10 cellular contexts compared by ENCODE assay signal in genomic region chr17:981292-981658, GRCh38. TPM values are rescaled to one million over a fixed set of nuclear protein-coding genes. Genes with fewer than 3 reads are reported as not detected.
DNase-seq lines count a peak whose midpoint lies in the region; ATAC-seq and TF ChIP-seq lines count a peak whose summit lies in the region.
"Had no signal": no experiment of that assay in that cellular context is flagged by ENCODE, and none has a peak within 500 bp of the region (broad histone marks: within the 10 kb centered on the region; RNA-seq: fewer than 3 reads in every experiment).

No MANE protein-coding gene starts in this region.

- peak overlapping the region; percentile 91; the same call in 1 of the 2 replicates for H3K27ac ChIP-seq in RWPE1
- H3K27ac ChIP-seq: hepatocyte, lower lobe of right lung had no signal

- CTCF ChIA-PET in RWPE1 (lab: Yijun Ruan, JAX) = interaction anchor here (0.5 to 3.4 kb wide), 15 partner anchors 10 to 673 kb away, joined by 3 to 32 read pairs (median 4); no protein-coding TSS in a partner anchor

- TF ChIP-seq CTCF in RWPE1 (conservative IDR thresholded peaks at IDR 0.05; ENCODE audit: low read depth) = no peak; the same call in 1 of the 2 replicates
- TF ChIP-seq CTCF in endothelial cell (IDR thresholded peaks at IDR 0.05; ENCODE audit: unreplicated experiment) = peak; percentile 26

- no peak for DNase-seq in activated naive CD8-positive, alpha-beta T cell treated with anti-CD3 and anti-CD28 coated beads for 36 hours
- DNase-seq in RWPE1 (ENCODE audit: low spot score) (no peak), endothelial cell (ENCODE audit: low spot score) (no peak), NCI-H69 (lab: John Stamatoyannopoulos, UW) (no peak)
- DNase-seq in stimulated activated effector memory CD8-positive, alpha-beta T cell treated with anti-CD3 and anti-CD28 coated beads, Interleukin-12 subunit alpha, Interleukin-12 subunit beta, amount 100 ng/mL, for 72 hours (ENCODE audit: low spot score in 2 of 2) = no peak

- POLR2A ChIA-PET in RWPE1 (lab: Yijun Ruan, JAX; ENCODE audit: low non-redundant PET) = no interaction called here

- H3K9me3 Mint-ChIP-seq in activated naive CD8-positive, alpha-beta T cell (ENCODE audit: low read depth) = no peaks in the 10 kb centered on the region
- no peaks in the 10 kb centered on the region for H3K9me3 Mint-ChIP-seq in activated naive CD8-positive, alpha-beta T cell treated with anti-CD3 and anti-CD28 coated beads for 36 hours
- H3K9me3 Mint-ChIP-seq in endothelial cell (ENCODE audit: unreplicated experiment) = no peaks in the 10 kb centered on the region
- no peaks in the 10 kb centered on the region for H3K9me3 Mint-ChIP-seq in stimulated activated effector memory CD8-positive, alpha-beta T cell treated with anti-CD3 and anti-CD28 coated beads, Interleukin-12 subunit alpha, Interleukin-12 subunit beta, amount 100 ng/mL, for 72 hours

- peak overlapping the region; percentile 41 for H3K27ac Mint-ChIP-seq in activated naive CD8-positive, alpha-beta T cell
- no peak overlapping the region for H3K27ac Mint-ChIP-seq in activated naive CD8-positive, alpha-beta T cell treated with anti-CD3 and anti-CD28 coated beads for 36 hours
- H3K27ac Mint-ChIP-seq in endothelial cell (ENCODE audit: unreplicated experiment) = no peak overlapping the region
- peak overlapping the region; percentile 3 for H3K27ac Mint-ChIP-seq in stimulated activated effector memory CD8-positive, alpha-beta T cell treated with anti-CD3 and anti-CD28 coated beads, Interleukin-12 subunit alpha, Interleukin-12 subunit beta, amount 100 ng/mL, for 72 hours

- peaks cover 16% of the 10 kb centered on the region for H3K27me3 Mint-ChIP-seq in activated naive CD8-positive, alpha-beta T cell
- H3K27me3 Mint-ChIP-seq in activated naive CD8-positive, alpha-beta T cell treated with anti-CD3 and anti-CD28 coated beads for 36 hours = peaks cover 22% of the 10 kb centered on the region
- H3K27me3 Mint-ChIP-seq in endothelial cell (ENCODE audit: unreplicated experiment) = peaks cover 6% of the 10 kb centered on the region

- peak overlapping the region; percentile 86 for H3K4me3 Mint-ChIP-seq in activated naive CD8-positive, alpha-beta T cell
- no peak overlapping the region for H3K4me3 Mint-ChIP-seq in activated naive CD8-positive, alpha-beta T cell treated with anti-CD3 and anti-CD28 coated beads for 36 hours
- H3K4me3 Mint-ChIP-seq in endothelial cell (ENCODE audit: unreplicated experiment) = no peak overlapping the region
- H3K4me3 Mint-ChIP-seq in stimulated activated effector memory CD8-positive, alpha-beta T cell treated with anti-CD3 and anti-CD28 coated beads, Interleukin-12 subunit alpha, Interleukin-12 subunit beta, amount 100 ng/mL, for 72 hours = peak overlapping the region; percentile 74

- H3K4me1 Mint-ChIP-seq in activated naive CD8-positive, alpha-beta T cell (ENCODE audit: low read depth) = peaks cover 12% of the 10 kb centered on the region
- H3K4me1 Mint-ChIP-seq in activated naive CD8-positive, alpha-beta T cell treated with anti-CD3 and anti-CD28 coated beads for 36 hours = peaks cover 12% of the 10 kb centered on the region
- peaks cover 20% of the 10 kb centered on the region for H3K4me1 Mint-ChIP-seq in endothelial cell (ENCODE audit: unreplicated experiment)
- H3K4me1 Mint-ChIP-seq in stimulated activated effector memory CD8-positive, alpha-beta T cell treated with anti-CD3 and anti-CD28 coated beads, Interleukin-12 subunit alpha, Interleukin-12 subunit beta, amount 100 ng/mL, for 72 hours = peaks cover 20% of the 10 kb centered on the region

- ATAC-seq in stimulated activated effector memory CD8-positive, alpha-beta T cell treated with anti-CD3 and anti-CD28 coated beads, Interleukin-12 subunit alpha, Interleukin-12 subunit beta, amount 100 ng/mL, for 72 hours = no peak
- ATAC-seq in HG03354 (IDR thresholded peaks at IDR 0.05; ENCODE audit: poor library complexity, severe bottlenecking, unreplicated experiment) (no peak), GM21447 (IDR thresholded peaks at IDR 0.05; ENCODE audit: unreplicated experiment) (no peak)

- no peaks in the 10 kb centered on the region for H3K36me3 Mint-ChIP-seq in activated naive CD8-positive, alpha-beta T cell
- no peaks in the 10 kb centered on the region for H3K36me3 Mint-ChIP-seq in activated naive CD8-positive, alpha-beta T cell treated with anti-CD3 and anti-CD28 coated beads for 36 hours
- H3K36me3 Mint-ChIP-seq in endothelial cell (ENCODE audit: low read depth, unreplicated experiment) = peaks cover 4% of the 10 kb centered on the region
- H3K36me3 Mint-ChIP-seq in stimulated activated effector memory CD8-positive, alpha-beta T cell treated with anti-CD3 and anti-CD28 coated beads, Interleukin-12 subunit alpha, Interleukin-12 subunit beta, amount 100 ng/mL, for 72 hours = no peaks in the 10 kb centered on the region

RNA-seq across cellular contexts. Expression of gene NXN, which starts 1.7 kb away (rescaled TPM):
- under 1 TPM; 0.48 to 0.49 TPM for total RNA-seq in activated naive CD8-positive, alpha-beta T cell treated with anti-CD3 and anti-CD28 coated beads for 36 hours
- total RNA-seq in endothelial cell (ENCODE audit: unreplicated experiment) = 53.9 TPM

RNA-seq across cellular contexts. Expression of gene TIMM22, which starts 15.7 kb away (rescaled TPM):
- total RNA-seq in activated naive CD8-positive, alpha-beta T cell treated with anti-CD3 and anti-CD28 coated beads for 36 hours = 10 to 100 TPM; 15.4 to 16.9 TPM
- total RNA-seq in endothelial cell (ENCODE audit: unreplicated experiment) = 17.1 TPM

Comparison
In these comparisons a context has a peak if more than half of its experiments do, and no peak if none do; other contexts are left out.
1. H3K27ac Mint-ChIP-seq: peak in activated naive CD8-positive, alpha-beta T cell (single experiment) and stimulated activated effector memory CD8-positive, alpha-beta T cell treated with anti-CD3 and anti-CD28 coated beads, Interleukin-12 subunit alpha, Interleukin-12 subunit beta, amount 100 ng/mL, for 72 hours (single experiment); none in activated naive CD8-positive, alpha-beta T cell treated with anti-CD3 and anti-CD28 coated beads for 36 hours (single experiment) and endothelial cell (single experiment).
2. H3K4me3 Mint-ChIP-seq: peak in activated naive CD8-positive, alpha-beta T cell (single experiment) and stimulated activated effector memory CD8-positive, alpha-beta T cell treated with anti-CD3 and anti-CD28 coated beads, Interleukin-12 subunit alpha, Interleukin-12 subunit beta, amount 100 ng/mL, for 72 hours (single experiment); none in activated naive CD8-positive, alpha-beta T cell treated with anti-CD3 and anti-CD28 coated beads for 36 hours (single experiment) and endothelial cell (single experiment).
3. RNA of gene NXN, which starts 1.7 kb away (total RNA-seq): 53.9 TPM in endothelial cell (single experiment); 0.48 to 0.49 TPM in activated naive CD8-positive, alpha-beta T cell treated with anti-CD3 and anti-CD28 coated beads for 36 hours; every median in the first group is over 10 times any median in the second.